8 cellular contexts compared by ENCODE assay signal in genomic region chr12:56119361-56119796, GRCh38. TPM values are rescaled to one million over a fixed set of nuclear protein-coding genes. Genes with fewer than 3 reads are reported as not detected.
DNase-seq lines count a peak whose midpoint lies in the region; ATAC-seq, FAIRE-seq and TF ChIP-seq lines count a peak whose summit lies in the region.

No MANE protein-coding gene starts in this region.

- H3K27me3 ChIP-seq in ectodermal cell (ENCODE audit: control insufficient read depth, insufficient read depth, low read length, poor library complexity, severe bottlenecking) (no peaks in the 10 kb centered on the region), HepG2 (ENCODE audit: control insufficient read depth in 1 of 2, insufficient read depth in 2 of 2, low read length in 2 of 2) (no peaks in the 10 kb centered on the region; a peak in 1 of 5 replicates)

- H4K20me1 ChIP-seq in HepG2 (ENCODE audit: insufficient read depth, low read length), result no peaks in the 10 kb centered on the region

- peak; percentile 90 for FAIRE-seq in HepG2 (lab: Jason Lieb, UNC)

- intact Hi-C loops in HepG2 (cut with micrococcal nuclease; ENCODE audit: unreplicated experiment), result loop anchor here (1.0 to 5.0 kb wide), 6 partner anchors 33 to 348 kb away; partner anchors contain the start of genes CS, MYL6B, SMARCC2 and SPRYD4

- no peak for TF ChIP-seq POLR2A in HepG2 (IDR thresholded peaks at IDR 0.05; ENCODE audit: insufficient read depth in 1 of 2, low read depth in 2 of 2, low read length in 2 of 2)

- no peak overlapping the region for H3K27ac ChIP-seq in ectodermal cell (ENCODE audit: insufficient read depth, low read depth, low read length, poor library complexity, severe bottlenecking)
- H3K27ac ChIP-seq in HepG2 (ENCODE audit: extremely low read length, insufficient read depth, low read length), result peak overlapping the region; percentile 72

- TF ChIP-seq CTCF in HepG2 (CRISPR knock-in tag; IDR thresholded peaks at IDR 0.05), result peak; percentile 90

- peaks cover 15% of the 10 kb centered on the region for H3K79me2 ChIP-seq in HepG2 (ENCODE audit: insufficient read depth, low read length)

- H3K4me1 Mint-ChIP-seq in activated CD4-positive, alpha-beta T cell treated with anti-CD3 and anti-CD28 coated beads, Interleukin-2, amount 10 ng/mL, durations not matched to agents 7 days and 5 days, result peaks cover 39% of the 10 kb centered on the region

- TF ChIP-seq EP300 in HepG2 (IDR thresholded peaks at IDR 0.05; ENCODE audit: low read depth in 2 of 2, low read length in 2 of 2) (no peak), HepG2 (CRISPR knock-in tag; IDR thresholded peaks at IDR 0.05; ENCODE audit: borderline replicate concordance) (no peak)

- no peaks in the 10 kb centered on the region for H3K27me3 Mint-ChIP-seq in activated CD4-positive, alpha-beta T cell treated with anti-CD3 and anti-CD28 coated beads, Interleukin-2, amount 10 ng/mL, durations not matched to agents 7 days and 5 days

- POLR2A ChIA-PET in activated CD4-positive, alpha-beta T cell treated with anti-CD3 and anti-CD28 coated beads, Interleukin-2, amount 10 ng/mL, durations not matched to agents 7 days and 5 days (lab: Charles Lee), result interaction anchor here (0.6 to 1.7 kb wide), 2 partner anchors 39 to 70 kb away, joined by 5 read pairs; partner anchors contain the start of gene SMARCC2
- POLR2A ChIA-PET in HepG2 (lab: Yijun Ruan, JAX), result interaction anchor here (0.6 to 6.2 kb wide), 15 partner anchors 9 to 241 kb away, joined by 3 to 128 read pairs (median 4); partner anchors contain the start of genes ERBB3, ESYT1, MYL6 and MYL6B

- H3K4me3 ChIP-seq in ectodermal cell (ENCODE audit: insufficient read depth, low read depth, low read length) (peak overlapping the region; percentile 86), HepG2 (replicated peaks in 1 of 3; ENCODE audit: insufficient read depth in 1 of 3, low read depth in 2 of 3, low read length in 3 of 3) (peak overlapping the region; percentile 67 to 86 (median 74))

- no TSS peak for BruUV-seq in HepG2 (replicated peaks; lab: Mats Ljungman, UMichigan)

- H3K4me3 Mint-ChIP-seq in activated CD4-positive, alpha-beta T cell treated with anti-CD3 and anti-CD28 coated beads, Interleukin-2, amount 10 ng/mL, durations not matched to agents 7 days and 5 days, result peak overlapping the region; percentile 95

- DNase-seq in AG20443 (ENCODE audit: low spot score) (peak; percentile 84), HCEC 1CT (peak; percentile 87), NCI-H524 (lab: John Stamatoyannopoulos, UW) (peak; percentile 56 to 82), HepG2 (ENCODE audit: low spot score) (peak; percentile 95)
- peak; percentile 76 for DNase-seq in activated CD4-positive, alpha-beta T cell treated with anti-CD3 and anti-CD28 coated beads, Interleukin-2, amount 10 ng/mL, durations not matched to agents 7 days and 5 days
- DNase-seq in stimulated activated CD4-positive, alpha-beta T cell treated with anti-CD3 and anti-CD28 coated beads, Interleukin-4, amount 100 ng/mL, for 4 hours, result peak; percentile 43 to 67

- peak overlapping the region; percentile 97 for H3K27ac Mint-ChIP-seq in activated CD4-positive, alpha-beta T cell treated with anti-CD3 and anti-CD28 coated beads, Interleukin-2, amount 10 ng/mL, durations not matched to agents 7 days and 5 days

- peaks cover 9% of the 10 kb centered on the region for H3K4me1 ChIP-seq in ectodermal cell (ENCODE audit: control insufficient read depth, insufficient read depth, low read length)
- peaks cover 64% of the 10 kb centered on the region for H3K4me1 ChIP-seq in HepG2 (ENCODE audit: insufficient read depth, low read length)

- CTCF ChIA-PET in activated CD4-positive, alpha-beta T cell treated with anti-CD3 and anti-CD28 coated beads, Interleukin-2, amount 10 ng/mL, durations not matched to agents 7 days and 5 days (lab: Charles Lee), result interaction anchor here (0.6 to 7.8 kb wide), 18 partner anchors 9 to 566 kb away, joined by 3 to 90 read pairs (median 7); partner anchors contain the start of genes CNPY2, COQ10A, ESYT1 and MYL6B
- CTCF ChIA-PET in HepG2 (lab: Yijun Ruan, JAX; ENCODE audit: low intra/inter-chr PET ratio, low total read pairs), result interaction anchor here (0.6 to 3.2 kb wide), 5 partner anchors 40 to 105 kb away, joined by 3 to 49 read pairs (median 4); partner anchors contain the start of genes NABP2 and SMARCC2

- H3K36me3 ChIP-seq in ectodermal cell (ENCODE audit: control insufficient read depth, insufficient read depth, low read length), result peaks cover 14% of the 10 kb centered on the region
- H3K36me3 ChIP-seq in HepG2 (replicated peaks in 1 of 2; ENCODE audit: control insufficient read depth in 1 of 2, insufficient read depth in 2 of 2, low read length in 2 of 2), result 0 out of 5 replicates have a peak, but pooled peaks cover 0 to 4% of the 10 kb centered on the region in 2 experiments

- H3K9me3 ChIP-seq in ectodermal cell (ENCODE audit: control insufficient read depth, low read length) (no peaks in the 10 kb centered on the region), HepG2 (ENCODE audit: low read length) (no peaks in the 10 kb centered on the region)

- peak; percentile 80 for TF ChIP-seq RAD21 in HepG2 (CRISPR knock-in tag; IDR thresholded peaks at IDR 0.05)

- in situ Hi-C loops in HepG2 (cut with HindIII; ENCODE audit: extremely low pct_ligation_motif_present, low pct_unique_long_range_greater_than_20kb), result no loop called here

- 0% methylated on average over 2 of the region's 2 CpGs for WGBS in ectodermal cell, 2 experiments
- WGBS in HepG2 (ENCODE audit: low lambda C conversion rate), result 0% methylated on average over 2 of the region's 2 CpGs

- peak overlapping the region; percentile 72 for H3K9ac ChIP-seq in HepG2 (ENCODE audit: insufficient read depth, low read depth, low read length)

- ATAC-seq in HepG2, result peak; percentile 58
- ATAC-seq in GM21723 (IDR thresholded peaks at IDR 0.05; ENCODE audit: unreplicated experiment), result no peak

- peaks cover 32% of the 10 kb centered on the region for H3K36me3 Mint-ChIP-seq in activated CD4-positive, alpha-beta T cell treated with anti-CD3 and anti-CD28 coated beads, Interleukin-2, amount 10 ng/mL, durations not matched to agents 7 days and 5 days (ENCODE audit: low read depth)

- H3K9me3 Mint-ChIP-seq in activated CD4-positive, alpha-beta T cell treated with anti-CD3 and anti-CD28 coated beads, Interleukin-2, amount 10 ng/mL, durations not matched to agents 7 days and 5 days, result no peaks in the 10 kb centered on the region

- H2AFZ ChIP-seq in HepG2 (ENCODE audit: low read length), result no peak overlapping the region

- peak overlapping the region; percentile 98 for H3K4me2 ChIP-seq in HepG2 (ENCODE audit: low read depth, low read length)

RNA-seq across cellular contexts. Expression of gene ZC3H10, which starts 1.3 kb away (rescaled TPM):
- 1 to 10 TPM; 8.2 to 9.1 TPM for total RNA-seq in activated CD4-positive, alpha-beta T cell treated with anti-CD3 and anti-CD28 coated beads, Interleukin-2, amount 10 ng/mL, durations not matched to agents 7 days and 5 days
- polyA plus RNA-seq in ectodermal cell (2013, experiment 1 of 4), result 8.6 TPM
- 7.2 TPM for polyA plus RNA-seq in ectodermal cell (2013, experiment 2 of 4)
- 5.1 TPM for polyA plus RNA-seq in ectodermal cell (2013, experiment 3 of 4)
- 5.5 TPM for polyA plus RNA-seq in ectodermal cell (2013, experiment 4 of 4)
- total RNA-seq in HepG2 (2016; rRNA removed; fragmentation: Illumina TruSeq; extraction: Trizol), result 1.9 and 2.3 TPM in 2 replicates
- total RNA-seq in HepG2 (2016; cell fraction: cytosol; rRNA removed; fragmentation: Illumina TruSeq; extraction: Trizol; ENCODE audit: low read depth), result 3.2 and 3.7 TPM in 2 replicates
- 1.6 and 2.5 TPM in 2 replicates for total RNA-seq in HepG2 (2016; cell fraction: insoluble cytoplasmic fraction; rRNA removed; fragmentation: Illumina TruSeq; extraction: Trizol)
- total RNA-seq in HepG2 (2016; cell fraction: membrane; rRNA removed; fragmentation: Illumina TruSeq; extraction: Trizol), result 2.0 and 3.1 TPM in 2 replicates
- total RNA-seq in HepG2 (2016; cell fraction: nucleus; rRNA removed; fragmentation: Illumina TruSeq; extraction: Trizol), result 2.9 and 4.3 TPM in 2 replicates
- 0.70 and 0.98 TPM in 2 replicates for polyA plus RNA-seq in HepG2 (2011; rRNA removed)
- 0.58 and 0.59 TPM in 2 replicates for polyA plus RNA-seq in HepG2 (2011; cell fraction: cytosol; rRNA removed)
- polyA plus RNA-seq in HepG2 (2011; cell fraction: nucleus; rRNA removed), result 2.0 and 2.3 TPM in 2 replicates
- 0.99 and 1.0 TPM in 2 replicates for polyA plus RNA-seq in HepG2 (2012)
- 0.17 and 0.23 TPM in 2 replicates for polyA plus RNA-seq in HepG2 (2016; cell fraction: cytosol; fragmentation: Illumina TruSeq; extraction: Trizol; ENCODE audit: low read depth)
- 1.2 and 1.5 TPM in 2 replicates for polyA plus RNA-seq in HepG2 (2016; cell fraction: insoluble cytoplasmic fraction; fragmentation: Illumina TruSeq; extraction: Trizol; ENCODE audit: low read depth)
- polyA plus RNA-seq in HepG2 (2016; cell fraction: membrane; fragmentation: Illumina TruSeq; extraction: Trizol; ENCODE audit: low read depth), result 0.38 and 0.55 TPM in 2 replicates
- polyA plus RNA-seq in HepG2 (2016; cell fraction: nucleus; fragmentation: Illumina TruSeq; extraction: Trizol; ENCODE audit: insufficient read depth, low read depth), result 2.3 and 2.8 TPM in 2 replicates
- 5.6 and 16.3 TPM in 2 replicates for polyA minus RNA-seq in HepG2 (2011; rRNA and poly(A)+ RNA removed; ENCODE audit: low replicate concordance)
- 1.8 and 2.6 TPM in 2 replicates for polyA minus RNA-seq in HepG2 (2011; cell fraction: cytosol; rRNA and poly(A)+ RNA removed)
- 8.6 and 8.8 TPM in 2 replicates for polyA minus RNA-seq in HepG2 (2011; cell fraction: nucleus; rRNA and poly(A)+ RNA removed)

RNA-seq across cellular contexts. Expression of gene RPL41, which starts 2.9 kb away (rescaled TPM):
- 1,000 to 10,000 TPM; 3,940 to 4,815 TPM for total RNA-seq in activated CD4-positive, alpha-beta T cell treated with anti-CD3 and anti-CD28 coated beads, Interleukin-2, amount 10 ng/mL, durations not matched to agents 7 days and 5 days
- 5,286 TPM for polyA plus RNA-seq in ectodermal cell (2013, experiment 1 of 4)
- 4,827 TPM for polyA plus RNA-seq in ectodermal cell (2013, experiment 2 of 4)
- 5,429 TPM for polyA plus RNA-seq in ectodermal cell (2013, experiment 3 of 4)
- 6,034 TPM for polyA plus RNA-seq in ectodermal cell (2013, experiment 4 of 4)
- total RNA-seq in HepG2 (2016; rRNA removed; fragmentation: Illumina TruSeq; extraction: Trizol), result 4,012 and 4,443 TPM in 2 replicates
- 4,595 and 4,984 TPM in 2 replicates for total RNA-seq in HepG2 (2016; cell fraction: cytosol; rRNA removed; fragmentation: Illumina TruSeq; extraction: Trizol; ENCODE audit: low read depth)
- total RNA-seq in HepG2 (2016; cell fraction: insoluble cytoplasmic fraction; rRNA removed; fragmentation: Illumina TruSeq; extraction: Trizol), result 3,905 and 4,309 TPM in 2 replicates
- 8,921 and 9,031 TPM in 2 replicates for total RNA-seq in HepG2 (2016; cell fraction: membrane; rRNA removed; fragmentation: Illumina TruSeq; extraction: Trizol)
- total RNA-seq in HepG2 (2016; cell fraction: nucleus; rRNA removed; fragmentation: Illumina TruSeq; extraction: Trizol), result 1,404 and 1,661 TPM in 2 replicates
- polyA plus RNA-seq in HepG2 (2011; rRNA removed), result 6,595 and 7,670 TPM in 2 replicates
- 10,426 and 10,610 TPM in 2 replicates for polyA plus RNA-seq in HepG2 (2011; cell fraction: cytosol; rRNA removed)
- 2,744 and 3,913 TPM in 2 replicates for polyA plus RNA-seq in HepG2 (2011; cell fraction: nucleus; rRNA removed)
- polyA plus RNA-seq in HepG2 (2012), result 6,590 and 7,439 TPM in 2 replicates
- 4,736 and 5,581 TPM in 2 replicates for polyA plus RNA-seq in HepG2 (2016; cell fraction: cytosol; fragmentation: Illumina TruSeq; extraction: Trizol; ENCODE audit: low read depth)
- polyA plus RNA-seq in HepG2 (2016; cell fraction: insoluble cytoplasmic fraction; fragmentation: Illumina TruSeq; extraction: Trizol; ENCODE audit: low read depth), result 3,730 and 4,210 TPM in 2 replicates
- polyA plus RNA-seq in HepG2 (2016; cell fraction: membrane; fragmentation: Illumina TruSeq; extraction: Trizol; ENCODE audit: low read depth), result 7,715 and 8,246 TPM in 2 replicates
- polyA plus RNA-seq in HepG2 (2016; cell fraction: nucleus; fragmentation: Illumina TruSeq; extraction: Trizol; ENCODE audit: insufficient read depth, low read depth), result 2,380 and 2,524 TPM in 2 replicates
- 1,172 and 2,100 TPM in 2 replicates for polyA minus RNA-seq in HepG2 (2011; rRNA and poly(A)+ RNA removed; ENCODE audit: low replicate concordance)
- polyA minus RNA-seq in HepG2 (2011; cell fraction: cytosol; rRNA and poly(A)+ RNA removed), result 821 and 951 TPM in 2 replicates
- polyA minus RNA-seq in HepG2 (2011; cell fraction: nucleus; rRNA and poly(A)+ RNA removed), result 395 and 501 TPM in 2 replicates

RNA-seq across cellular contexts. Expression of gene ESYT1, which starts 8.7 kb away (rescaled TPM):
- 100 to 1,000 TPM; 367 to 399 TPM for total RNA-seq in activated CD4-positive, alpha-beta T cell treated with anti-CD3 and anti-CD28 coated beads, Interleukin-2, amount 10 ng/mL, durations not matched to agents 7 days and 5 days
- polyA plus RNA-seq in ectodermal cell (2013, experiment 1 of 4), result 117 TPM
- polyA plus RNA-seq in ectodermal cell (2013, experiment 2 of 4), result 139 TPM
- polyA plus RNA-seq in ectodermal cell (2013, experiment 3 of 4), result 80.5 TPM
- polyA plus RNA-seq in ectodermal cell (2013, experiment 4 of 4), result 88.8 TPM
- total RNA-seq in HepG2 (2016; rRNA removed; fragmentation: Illumina TruSeq; extraction: Trizol), result 30.1 and 66.9 TPM in 2 replicates
- total RNA-seq in HepG2 (2016; cell fraction: cytosol; rRNA removed; fragmentation: Illumina TruSeq; extraction: Trizol; ENCODE audit: low read depth), result 6.1 and 7.8 TPM in 2 replicates
- 27.6 and 70.9 TPM in 2 replicates for total RNA-seq in HepG2 (2016; cell fraction: insoluble cytoplasmic fraction; rRNA removed; fragmentation: Illumina TruSeq; extraction: Trizol)
- 12.4 and 14.5 TPM in 2 replicates for total RNA-seq in HepG2 (2016; cell fraction: membrane; rRNA removed; fragmentation: Illumina TruSeq; extraction: Trizol)
- 74.2 and 79.4 TPM in 2 replicates for total RNA-seq in HepG2 (2016; cell fraction: nucleus; rRNA removed; fragmentation: Illumina TruSeq; extraction: Trizol)
- polyA plus RNA-seq in HepG2 (2011; rRNA removed), result 71.0 and 80.1 TPM in 2 replicates
- polyA plus RNA-seq in HepG2 (2011; cell fraction: cytosol; rRNA removed), result 65.6 and 71.7 TPM in 2 replicates
- 144 and 146 TPM in 2 replicates for polyA plus RNA-seq in HepG2 (2011; cell fraction: nucleus; rRNA removed)
- 27.6 and 29.6 TPM in 2 replicates for polyA plus RNA-seq in HepG2 (2012)
- polyA plus RNA-seq in HepG2 (2016; cell fraction: cytosol; fragmentation: Illumina TruSeq; extraction: Trizol; ENCODE audit: low read depth), result 4.5 and 6.5 TPM in 2 replicates
- polyA plus RNA-seq in HepG2 (2016; cell fraction: insoluble cytoplasmic fraction; fragmentation: Illumina TruSeq; extraction: Trizol; ENCODE audit: low read depth), result 22.5 and 29.6 TPM in 2 replicates
- polyA plus RNA-seq in HepG2 (2016; cell fraction: membrane; fragmentation: Illumina TruSeq; extraction: Trizol; ENCODE audit: low read depth), result 9.2 and 9.6 TPM in 2 replicates
- 105 and 109 TPM in 2 replicates for polyA plus RNA-seq in HepG2 (2016; cell fraction: nucleus; fragmentation: Illumina TruSeq; extraction: Trizol; ENCODE audit: insufficient read depth, low read depth)
- polyA minus RNA-seq in HepG2 (2011; rRNA and poly(A)+ RNA removed; ENCODE audit: low replicate concordance), result 191 and 267 TPM in 2 replicates
- 75.6 and 84.1 TPM in 2 replicates for polyA minus RNA-seq in HepG2 (2011; cell fraction: cytosol; rRNA and poly(A)+ RNA removed)
- 47.8 and 73.0 TPM in 2 replicates for polyA minus RNA-seq in HepG2 (2011; cell fraction: nucleus; rRNA and poly(A)+ RNA removed)

RNA-seq across cellular contexts. Expression of gene PA2G4, which starts 15.0 kb away (rescaled TPM):
- 100 to 1,000 TPM; 244 to 289 TPM for total RNA-seq in activated CD4-positive, alpha-beta T cell treated with anti-CD3 and anti-CD28 coated beads, Interleukin-2, amount 10 ng/mL, durations not matched to agents 7 days and 5 days
- polyA plus RNA-seq in ectodermal cell (2013, experiment 1 of 4), result 203 TPM
- polyA plus RNA-seq in ectodermal cell (2013, experiment 2 of 4), result 183 TPM
- 154 TPM for polyA plus RNA-seq in ectodermal cell (2013, experiment 3 of 4)
- 157 TPM for polyA plus RNA-seq in ectodermal cell (2013, experiment 4 of 4)
- 240 and 281 TPM in 2 replicates for total RNA-seq in HepG2 (2016; rRNA removed; fragmentation: Illumina TruSeq; extraction: Trizol)
- 34.6 and 38.4 TPM in 2 replicates for total RNA-seq in HepG2 (2016; cell fraction: cytosol; rRNA removed; fragmentation: Illumina TruSeq; extraction: Trizol; ENCODE audit: low read depth)
- total RNA-seq in HepG2 (2016; cell fraction: insoluble cytoplasmic fraction; rRNA removed; fragmentation: Illumina TruSeq; extraction: Trizol), result 238 and 272 TPM in 2 replicates
- 70.8 and 76.3 TPM in 2 replicates for total RNA-seq in HepG2 (2016; cell fraction: membrane; rRNA removed; fragmentation: Illumina TruSeq; extraction: Trizol)
- 107 and 120 TPM in 2 replicates for total RNA-seq in HepG2 (2016; cell fraction: nucleus; rRNA removed; fragmentation: Illumina TruSeq; extraction: Trizol)
- polyA plus RNA-seq in HepG2 (2011; rRNA removed), result 115 and 147 TPM in 2 replicates
- 101 and 136 TPM in 2 replicates for polyA plus RNA-seq in HepG2 (2011; cell fraction: cytosol; rRNA removed)
- 71.8 and 88.2 TPM in 2 replicates for polyA plus RNA-seq in HepG2 (2011; cell fraction: nucleus; rRNA removed)
- polyA plus RNA-seq in HepG2 (2012), result 112 and 121 TPM in 2 replicates
- polyA plus RNA-seq in HepG2 (2016; cell fraction: cytosol; fragmentation: Illumina TruSeq; extraction: Trizol; ENCODE audit: low read depth), result 42.2 and 43.3 TPM in 2 replicates
- polyA plus RNA-seq in HepG2 (2016; cell fraction: insoluble cytoplasmic fraction; fragmentation: Illumina TruSeq; extraction: Trizol; ENCODE audit: low read depth), result 357 and 380 TPM in 2 replicates
- 55.0 and 58.3 TPM in 2 replicates for polyA plus RNA-seq in HepG2 (2016; cell fraction: membrane; fragmentation: Illumina TruSeq; extraction: Trizol; ENCODE audit: low read depth)
- 190 and 200 TPM in 2 replicates for polyA plus RNA-seq in HepG2 (2016; cell fraction: nucleus; fragmentation: Illumina TruSeq; extraction: Trizol; ENCODE audit: insufficient read depth, low read depth)
- polyA minus RNA-seq in HepG2 (2011; rRNA and poly(A)+ RNA removed; ENCODE audit: low replicate concordance), result 51.1 and 143 TPM in 2 replicates
- polyA minus RNA-seq in HepG2 (2011; cell fraction: cytosol; rRNA and poly(A)+ RNA removed), result 71.0 and 74.1 TPM in 2 replicates
- 70.0 and 97.2 TPM in 2 replicates for polyA minus RNA-seq in HepG2 (2011; cell fraction: nucleus; rRNA and poly(A)+ RNA removed)

RNA-seq across cellular contexts. Expression of gene MYL6B, which starts 33.0 kb away (rescaled TPM):
- total RNA-seq in activated CD4-positive, alpha-beta T cell treated with anti-CD3 and anti-CD28 coated beads, Interleukin-2, amount 10 ng/mL, durations not matched to agents 7 days and 5 days, result 10 to 100 TPM; 56.6 to 63.4 TPM
- 215 TPM for polyA plus RNA-seq in ectodermal cell (2013, experiment 1 of 4)
- 204 TPM for polyA plus RNA-seq in ectodermal cell (2013, experiment 2 of 4)
- polyA plus RNA-seq in ectodermal cell (2013, experiment 3 of 4), result 195 TPM
- 229 TPM for polyA plus RNA-seq in ectodermal cell (2013, experiment 4 of 4)
- total RNA-seq in HepG2 (2016; rRNA removed; fragmentation: Illumina TruSeq; extraction: Trizol), result 75.7 and 76.5 TPM in 2 replicates
- 325 and 392 TPM in 2 replicates for total RNA-seq in HepG2 (2016; cell fraction: cytosol; rRNA removed; fragmentation: Illumina TruSeq; extraction: Trizol; ENCODE audit: low read depth)
- 64.5 and 75.8 TPM in 2 replicates for total RNA-seq in HepG2 (2016; cell fraction: insoluble cytoplasmic fraction; rRNA removed; fragmentation: Illumina TruSeq; extraction: Trizol)
- 194 and 230 TPM in 2 replicates for total RNA-seq in HepG2 (2016; cell fraction: membrane; rRNA removed; fragmentation: Illumina TruSeq; extraction: Trizol)
- 25.1 and 31.8 TPM in 2 replicates for total RNA-seq in HepG2 (2016; cell fraction: nucleus; rRNA removed; fragmentation: Illumina TruSeq; extraction: Trizol)
- 81.4 and 88.7 TPM in 2 replicates for polyA plus RNA-seq in HepG2 (2011; rRNA removed)
- 101 and 116 TPM in 2 replicates for polyA plus RNA-seq in HepG2 (2011; cell fraction: cytosol; rRNA removed)
- polyA plus RNA-seq in HepG2 (2011; cell fraction: nucleus; rRNA removed), result 53.0 and 71.7 TPM in 2 replicates
- polyA plus RNA-seq in HepG2 (2012), result 71.1 and 77.9 TPM in 2 replicates
- polyA plus RNA-seq in HepG2 (2016; cell fraction: cytosol; fragmentation: Illumina TruSeq; extraction: Trizol; ENCODE audit: low read depth), result 374 and 492 TPM in 2 replicates
- 78.1 and 85.3 TPM in 2 replicates for polyA plus RNA-seq in HepG2 (2016; cell fraction: insoluble cytoplasmic fraction; fragmentation: Illumina TruSeq; extraction: Trizol; ENCODE audit: low read depth)
- polyA plus RNA-seq in HepG2 (2016; cell fraction: membrane; fragmentation: Illumina TruSeq; extraction: Trizol; ENCODE audit: low read depth), result 220 and 254 TPM in 2 replicates
- 77.1 and 86.6 TPM in 2 replicates for polyA plus RNA-seq in HepG2 (2016; cell fraction: nucleus; fragmentation: Illumina TruSeq; extraction: Trizol; ENCODE audit: insufficient read depth, low read depth)
- 23.8 and 38.6 TPM in 2 replicates for polyA minus RNA-seq in HepG2 (2011; rRNA and poly(A)+ RNA removed; ENCODE audit: low replicate concordance)
- polyA minus RNA-seq in HepG2 (2011; cell fraction: cytosol; rRNA and poly(A)+ RNA removed), result 16.8 and 20.3 TPM in 2 replicates
- 14.3 and 20.6 TPM in 2 replicates for polyA minus RNA-seq in HepG2 (2011; cell fraction: nucleus; rRNA and poly(A)+ RNA removed)
